ENCODE assay signal across 8 cellular contexts in genomic region chr19:11137542-11138384, GRCh38. TPM values are rescaled to one million over a fixed set of nuclear protein-coding genes. Genes with fewer than 3 reads are reported as not detected.
DNase-seq lines count a peak whose midpoint lies in the region; ATAC-seq and TF ChIP-seq lines count a peak whose summit lies in the region.

No MANE protein-coding gene starts in this region.

- H3K4me3 ChIP-seq in Peyer's patch, result peak overlapping the region; percentile 12 to 44 (median 36)
- peak overlapping the region in 2 of 4 experiments; percentile 16 to 29 for H3K4me3 ChIP-seq in fibroblast of lung (replicated peaks in 1 of 4; ENCODE audit: control extremely low read depth in 1 of 4, insufficient read depth in 1 of 4, low read depth in 3 of 4, low read length in 4 of 4)
- H3K4me3 ChIP-seq in muscle layer of duodenum (ENCODE audit: low read depth in 1 of 2, low read length in 2 of 2), result peak overlapping the region; percentile 40 to 46

- DNase-seq in COR-L47 (lab: John Stamatoyannopoulos, UW) (peak; percentile 94), KBM-7 (peak; percentile 81), Peyer's patch (peak; percentile 49 to 83 (median 71)), fibroblast of lung (ENCODE audit: low read depth in 2 of 2) (peak; percentile 81 to 95)

- in situ Hi-C loops in KBM-7 (cut with MboI; ENCODE audit: low pct_unique_long_range_greater_than_20kb, low sequenced_read_pairs), result no loop called here

- no peaks in the 10 kb centered on the region for H3K27me3 ChIP-seq in Peyer's patch
- H3K27me3 ChIP-seq in fibroblast of lung (ENCODE audit: control insufficient read depth, insufficient read depth, low read length), result no peaks in the 10 kb centered on the region
- H3K27me3 ChIP-seq in muscle layer of duodenum (ENCODE audit: low read depth, low read length), result no peaks in the 10 kb centered on the region

- peak overlapping the region; percentile 74 for H3K4me3 Mint-ChIP-seq in activated T-helper 17 cell treated with anti-CD3 and anti-CD28 coated beads, Interleukin-2, amount 50 U/mL, for 72 hours
- H3K4me3 Mint-ChIP-seq in stimulated activated naive CD8-positive, alpha-beta T cell treated with anti-CD3 and anti-CD28 coated beads, Interleukin-15, Interleukin-2, amounts not matched to agents 100 ng/mL and 50 ng/mL, for 24 hours, result peak overlapping the region; percentile 65

- H2AFZ ChIP-seq in fibroblast of lung (ENCODE audit: low read length), result peak overlapping the region; percentile 58

- peak overlapping the region; percentile 45 for H3K9ac ChIP-seq in fibroblast of lung (ENCODE audit: insufficient read depth, low read length)

- no peaks in the 10 kb centered on the region for H3K9me3 Mint-ChIP-seq in activated T-helper 17 cell treated with anti-CD3 and anti-CD28 coated beads, Interleukin-2, amount 50 U/mL, for 72 hours
- H3K9me3 Mint-ChIP-seq in stimulated activated naive CD8-positive, alpha-beta T cell treated with anti-CD3 and anti-CD28 coated beads, Interleukin-15, Interleukin-2, amounts not matched to agents 100 ng/mL and 50 ng/mL, for 24 hours, result no peaks in the 10 kb centered on the region

- no peaks in the 10 kb centered on the region for H3K79me2 ChIP-seq in fibroblast of lung (ENCODE audit: control insufficient read depth, insufficient read depth, low read length)

- TF ChIP-seq POLR2A in Peyer's patch (IDR thresholded peaks at IDR 0.05), result no peak

- H3K4me1 Mint-ChIP-seq in activated T-helper 17 cell treated with anti-CD3 and anti-CD28 coated beads, Interleukin-2, amount 50 U/mL, for 72 hours, result peaks cover 4% of the 10 kb centered on the region
- peaks cover 9% of the 10 kb centered on the region for H3K4me1 Mint-ChIP-seq in stimulated activated naive CD8-positive, alpha-beta T cell treated with anti-CD3 and anti-CD28 coated beads, Interleukin-15, Interleukin-2, amounts not matched to agents 100 ng/mL and 50 ng/mL, for 24 hours (ENCODE audit: low read depth)

- H3K27me3 Mint-ChIP-seq in activated T-helper 17 cell treated with anti-CD3 and anti-CD28 coated beads, Interleukin-2, amount 50 U/mL, for 72 hours, result no peaks in the 10 kb centered on the region
- H3K27me3 Mint-ChIP-seq in stimulated activated naive CD8-positive, alpha-beta T cell treated with anti-CD3 and anti-CD28 coated beads, Interleukin-15, Interleukin-2, amounts not matched to agents 100 ng/mL and 50 ng/mL, for 24 hours, result no peaks in the 10 kb centered on the region

- no peaks in the 10 kb centered on the region for H4K20me1 ChIP-seq in fibroblast of lung (ENCODE audit: control insufficient read depth, extremely low read depth, insufficient read depth, low read length)

- peaks cover 0 to 9% (median 0%) of the 10 kb centered on the region in 3 donors for H3K36me3 ChIP-seq in Peyer's patch
- H3K36me3 ChIP-seq in fibroblast of lung (ENCODE audit: control insufficient read depth, insufficient read depth, low read length), result peaks cover 6% of the 10 kb centered on the region
- no peaks in the 10 kb centered on the region for H3K36me3 ChIP-seq in muscle layer of duodenum (ENCODE audit: control insufficient read depth in 1 of 2, insufficient read depth in 2 of 2, low read length in 2 of 2)

- ATAC-seq in activated T-helper 17 cell treated with anti-CD3 and anti-CD28 coated beads, Interleukin-2, amount 50 U/mL, for 72 hours (replicated peaks), result peak; percentile 73
- no peak for ATAC-seq in HG03280 (IDR thresholded peaks at IDR 0.05; ENCODE audit: unreplicated experiment)

- H3K9me3 ChIP-seq in Peyer's patch, result no peaks in the 10 kb centered on the region
- no peaks in the 10 kb centered on the region for H3K9me3 ChIP-seq in fibroblast of lung (ENCODE audit: control insufficient read depth, insufficient read depth, low read depth, low read length)
- no peaks in the 10 kb centered on the region for H3K9me3 ChIP-seq in muscle layer of duodenum (ENCODE audit: control insufficient read depth in 1 of 2, low read length in 2 of 2)

- H3K27ac ChIP-seq in Peyer's patch, result peak overlapping the region; percentile 63 to 93 (median 77)
- peak overlapping the region; percentile 67 for H3K27ac ChIP-seq in fibroblast of lung (ENCODE audit: insufficient read depth, low read length)
- H3K27ac ChIP-seq in muscle layer of duodenum (ENCODE audit: low read length), result peak overlapping the region; percentile 63

- TF ChIP-seq CTCF in Peyer's patch (IDR thresholded peaks at IDR 0.05) (peak; percentile 45 to 87 (median 76)), fibroblast of lung (conservative IDR thresholded peaks at IDR 0.05 in 1 of 2, IDR thresholded peaks at IDR 0.05 in 1 of 2; ENCODE audit: low read depth in 1 of 2, low read length in 2 of 2) (peak; percentile 76 to 83)

- peak overlapping the region; percentile 79 for H3K4me2 ChIP-seq in fibroblast of lung (ENCODE audit: extremely low read depth, insufficient read depth, low read length)

- peak overlapping the region; percentile 51 for H3K27ac Mint-ChIP-seq in activated T-helper 17 cell treated with anti-CD3 and anti-CD28 coated beads, Interleukin-2, amount 50 U/mL, for 72 hours
- peak overlapping the region; percentile 48 for H3K27ac Mint-ChIP-seq in stimulated activated naive CD8-positive, alpha-beta T cell treated with anti-CD3 and anti-CD28 coated beads, Interleukin-15, Interleukin-2, amounts not matched to agents 100 ng/mL and 50 ng/mL, for 24 hours

- H3K4me1 ChIP-seq in Peyer's patch (peaks cover 0 to 39% (median 7%) of the 10 kb centered on the region in 4 donors), fibroblast of lung (ENCODE audit: control insufficient read depth, extremely low read depth, insufficient read depth, low read length) (peaks cover 29% of the 10 kb centered on the region), muscle layer of duodenum (ENCODE audit: control insufficient read depth in 1 of 2, insufficient read depth in 2 of 2, low read length in 2 of 2) (peaks cover 17 to 37% of the 10 kb centered on the region in 2 donors)

- peaks cover 13% of the 10 kb centered on the region for H3K36me3 Mint-ChIP-seq in activated T-helper 17 cell treated with anti-CD3 and anti-CD28 coated beads, Interleukin-2, amount 50 U/mL, for 72 hours (ENCODE audit: low read depth)
- H3K36me3 Mint-ChIP-seq in stimulated activated naive CD8-positive, alpha-beta T cell treated with anti-CD3 and anti-CD28 coated beads, Interleukin-15, Interleukin-2, amounts not matched to agents 100 ng/mL and 50 ng/mL, for 24 hours (ENCODE audit: low read depth), result peaks cover 7% of the 10 kb centered on the region

RNA-seq across cellular contexts. Expression of gene SPC24, which starts 17.8 kb away (rescaled TPM):
- total RNA-seq in Peyer's patch (10 to 100 TPM in 2 of 4 donors, 1 to 10 TPM in 2; 1.7 to 28.9 (median 8.4) TPM), fibroblast of lung (3.9 and 32.0 TPM in 2 replicates)
- 10 to 100 TPM; 44.3 to 53.9 TPM for total RNA-seq in activated T-helper 17 cell treated with anti-CD3 and anti-CD28 coated beads, Interleukin-2, amount 50 U/mL, for 72 hours
- polyA plus RNA-seq in fibroblast of lung, result 8.1 and 32.0 TPM in 2 replicates
- 9.4 and 37.2 TPM in 2 replicates for polyA plus RNA-seq in fibroblast of lung (2012)
- polyA minus RNA-seq in fibroblast of lung (ENCODE audit: low replicate concordance), result 11.4 and 64.9 TPM in 2 replicates

RNA-seq across cellular contexts. Expression of gene LDLR, which starts 48.5 kb away (rescaled TPM):
- total RNA-seq in Peyer's patch, result 100 to 1,000 TPM in 3 of 4 donors, 10 to 100 TPM in 1; 75.7 to 209 (median 156) TPM
- total RNA-seq in activated T-helper 17 cell treated with anti-CD3 and anti-CD28 coated beads, Interleukin-2, amount 50 U/mL, for 72 hours, result 10 to 100 TPM; 63.8 to 83.5 TPM
- total RNA-seq in fibroblast of lung, result 204 and 427 TPM in 2 replicates
- 187 and 210 TPM in 2 replicates for polyA plus RNA-seq in fibroblast of lung
- polyA plus RNA-seq in fibroblast of lung (2012), result 185 and 192 TPM in 2 replicates
- 434 and 503 TPM in 2 replicates for polyA minus RNA-seq in fibroblast of lung (ENCODE audit: low replicate concordance)

RNA-seq across cellular contexts. Expression of gene KANK2, which starts 59.6 kb away (rescaled TPM):
- total RNA-seq in Peyer's patch (100 to 1,000 TPM in 1 of 4 donors, 10 to 100 TPM in 3; 41.9 to 283 (median 68.4) TPM), fibroblast of lung (435 and 511 TPM in 2 replicates)
- 1 to 10 TPM; 3.5 to 3.6 TPM for total RNA-seq in activated T-helper 17 cell treated with anti-CD3 and anti-CD28 coated beads, Interleukin-2, amount 50 U/mL, for 72 hours
- 192 and 197 TPM in 2 replicates for polyA plus RNA-seq in fibroblast of lung
- 343 and 345 TPM in 2 replicates for polyA plus RNA-seq in fibroblast of lung (2012)
- 1,080 and 1,176 TPM in 2 replicates for polyA minus RNA-seq in fibroblast of lung (ENCODE audit: low replicate concordance)

Comparison
In these comparisons a context has a peak if more than half of its experiments do, and no peak if none do; other contexts are left out.
1. RNA of gene KANK2, which starts 59.6 kb away (total RNA-seq): 435 to 511 TPM in fibroblast of lung and 41.9 to 283 TPM in Peyer's patch; 3.5 to 3.6 TPM in activated T-helper 17 cell treated with anti-CD3 and anti-CD28 coated beads, Interleukin-2, amount 50 U/mL, for 72 hours; every median in the first group is over 4 times any median in the second.
2. Peak in every context shown above with its lines, with median percentiles within 50 percentile points of each other: DNase-seq and H3K27ac ChIP-seq.